ENCODE assay signal across 16 cellular contexts in the genomic region with DNA sequence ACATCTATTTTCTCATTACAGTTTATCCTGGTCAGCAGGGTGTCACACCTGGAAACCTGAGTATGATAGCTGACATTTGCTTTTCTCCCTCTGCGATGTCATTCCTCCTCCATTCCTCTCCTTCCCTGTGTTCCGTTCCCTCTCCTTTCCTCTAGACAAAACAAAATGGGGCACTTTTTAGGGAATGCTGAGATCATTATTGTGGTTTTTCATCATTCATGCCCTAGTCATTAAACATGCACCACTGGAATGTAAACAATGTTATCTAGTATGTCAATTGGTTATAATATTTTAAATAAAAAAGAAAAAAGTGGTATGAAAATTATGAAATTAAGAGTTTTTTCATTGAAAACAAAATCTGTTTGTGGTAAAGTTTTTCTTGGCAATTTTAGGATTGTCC.
DNase-seq lines count a peak whose midpoint lies in the region; ATAC-seq and TF ChIP-seq lines count a peak whose summit lies in the region.
"Had no signal": no experiment of that assay in that cellular context is flagged by ENCODE, and none has a peak within 500 bp of the region (broad histone marks: within the 10 kb centered on the region; RNA-seq: fewer than 3 reads in every experiment).

No MANE protein-coding gene starts in this region.

- peaks cover 3% of the 10 kb centered on the region for H3K36me3 ChIP-seq in IMR-90 (ENCODE audit: control insufficient read depth, insufficient read depth, low read length)
- H3K36me3 ChIP-seq in mesenchymal stem cell (ENCODE audit: control insufficient read depth in 1 of 2, insufficient read depth in 2 of 2, low read depth in 1 of 2, low read length in 2 of 2) = peaks cover 4 to 41% of the 10 kb centered on the region in 2 experiments
- H3K36me3 ChIP-seq in HAP-1 (replicated peaks) = no peaks in the 10 kb centered on the region
- peaks cover 0 to 36% (median 0%) of the 10 kb centered on the region in 3 donors for H3K36me3 ChIP-seq in tibial nerve

- peak overlapping the region; percentile 80; the same call in 1 of the 2 replicates for H3K18ac ChIP-seq in IMR-90 (ENCODE audit: low read depth, low read length)
- no peak overlapping the region for H3K18ac ChIP-seq in mesenchymal stem cell (ENCODE audit: low read depth in 1 of 2, low read length in 2 of 2)

- TF ChIP-seq EP300 in tibial nerve (IDR thresholded peaks at IDR 0.05) = no peak

- in situ Hi-C loops in IMR-90 (cut with MboI; ENCODE audit: low sequenced_read_pairs) = no loop called here
- in situ Hi-C loops in HAP-1 (cut with MboI; ENCODE audit: low sequenced_read_pairs) = no loop called here

- H2BK12ac ChIP-seq in mesenchymal stem cell (ENCODE audit: low read length in 2 of 2) = no peak overlapping the region

- dilution Hi-C loops in IMR-90 (cut with HindIII; ENCODE audit: low sequenced_read_pairs, unreplicated experiment) = no loop called here

- H2AK9ac ChIP-seq in IMR-90 (replicated peaks; ENCODE audit: low read depth, low read length, poor library complexity) = no peak overlapping the region

- CTCF ChIA-PET in IMR-90 (lab: Yijun Ruan, JAX) = no interaction called here

- H3K9me3 ChIP-seq in IMR-90 (ENCODE audit: control insufficient read depth, insufficient read depth, low read length) = no peaks in the 10 kb centered on the region
- H3K9me3 ChIP-seq in mesenchymal stem cell (ENCODE audit: control insufficient read depth, low read length) = no peaks in the 10 kb centered on the region
- no peaks in the 10 kb centered on the region for H3K9me3 ChIP-seq in HAP-1
- no peaks in the 10 kb centered on the region for H3K9me3 ChIP-seq in tibial nerve
- H3K9me3 ChIP-seq: spleen had no signal

- DNase-seq in AG08396 (ENCODE audit: low spot score) = peak; percentile 67
- peak; percentile 81 for DNase-seq in IMR-90
- peak; percentile 55 to 69 for DNase-seq in cardiac fibroblast (ENCODE audit: low read depth in 2 of 2)
- DNase-seq in mesenchymal stem cell = peak; percentile 37
- DNase-seq in HAP-1 (ENCODE audit: low spot score in 2 of 2) = no peak
- DNase-seq in HPDE6-E6E7 (ENCODE audit: extremely low spot score) = no peak
- no peak for DNase-seq in tibial nerve (ENCODE audit: low spot score in 2 of 2)
- DNase-seq: activated naive CD4-positive, alpha-beta T cell treated with anti-CD3 and anti-CD28 coated beads, Interleukin-2, amount 10 ng/mL, durations not matched to agents 7 days and 5 days; AML-193; DMS79; NCI-H1092 treated with DMSO at 0.1 percent for 48 hours; NCI-H2227 treated with DMSO at 0.1 percent for 48 hours had no signal

- TF ChIP-seq CTCF in IMR-90 (conservative IDR thresholded peaks at IDR 0.05; ENCODE audit: low read depth, low read length) = no peak
- no peak for TF ChIP-seq CTCF in cardiac fibroblast (IDR thresholded peaks at IDR 0.05; ENCODE audit: low read depth, low read length)
- TF ChIP-seq CTCF in tibial nerve (IDR thresholded peaks at IDR 0.05) = no peak

- H3K56ac ChIP-seq in IMR-90 (ENCODE audit: extremely low read depth, insufficient read depth, low read length) = no peak overlapping the region

- peak overlapping the region in 1 of 2 experiments; percentile 77; a peak in 1 of 4 replicates for H4K8ac ChIP-seq in IMR-90 (ENCODE audit: low read depth in 2 of 2, low read length in 2 of 2)
- no peak overlapping the region for H4K8ac ChIP-seq in mesenchymal stem cell (ENCODE audit: low read length)

- H3K9ac ChIP-seq in IMR-90 (ENCODE audit: low read depth, low read length) (no peak overlapping the region), mesenchymal stem cell (ENCODE audit: low read length) (no peak overlapping the region)

- no peak overlapping the region for H4K91ac ChIP-seq in IMR-90 (ENCODE audit: insufficient read depth, low read depth, low read length)
- no peak overlapping the region for H4K91ac ChIP-seq in mesenchymal stem cell (ENCODE audit: low read length)

- no peak overlapping the region for H4K5ac ChIP-seq in IMR-90 (ENCODE audit: low read depth, low read length)

- TF ChIP-seq RAD21 in IMR-90 (IDR thresholded peaks at IDR 0.05; ENCODE audit: low read length) = no peak

- TF ChIP-seq POLR2A in IMR-90 (IDR thresholded peaks at IDR 0.05; ENCODE audit: low read depth, low read length) (no peak), tibial nerve (IDR thresholded peaks at IDR 0.05) (no peak)

- POLR2A ChIA-PET in IMR-90 (lab: Charles Lee; ENCODE audit: unreplicated experiment) = no interaction called here

- H2BK120ac ChIP-seq in IMR-90 (ENCODE audit: low read depth, low read length) = peak overlapping the region; percentile 75; the same call in 1 of the 2 replicates
- H2BK120ac ChIP-seq in mesenchymal stem cell (ENCODE audit: low read depth, low read length) = no peak overlapping the region

- H3K4ac ChIP-seq in IMR-90 (ENCODE audit: low read depth, low read length) (peak overlapping the region; percentile 69), mesenchymal stem cell (ENCODE audit: low read depth in 1 of 2, low read length in 2 of 2) (no peak overlapping the region)

- H3K27me3 ChIP-seq in IMR-90 (ENCODE audit: control insufficient read depth, insufficient read depth, low read length) (no peaks in the 10 kb centered on the region), mesenchymal stem cell (ENCODE audit: control insufficient read depth in 1 of 2, insufficient read depth in 1 of 2, low read length in 2 of 2) (no peaks in the 10 kb centered on the region), HAP-1 (ENCODE audit: low read depth) (no peaks in the 10 kb centered on the region), tibial nerve (no peaks in the 10 kb centered on the region)
- H3K27me3 ChIP-seq: spleen had no signal

- H3K79me1 ChIP-seq in IMR-90 (ENCODE audit: low read depth in 1 of 2, low read length in 2 of 2) = peaks cover 0 to 16% of the 10 kb centered on the region in 2 experiments; a peak in 1 of 4 replicates
- H3K79me1 ChIP-seq in mesenchymal stem cell (replicated peaks; ENCODE audit: low read length, poor library complexity, severe bottlenecking) = no peaks in the 10 kb centered on the region

- H3K27ac ChIP-seq in IMR-90 (ENCODE audit: insufficient read depth, low read length) (no peak overlapping the region), mesenchymal stem cell (ENCODE audit: low read length, poor library complexity, severe bottlenecking) (peak overlapping the region; percentile 89), tibial nerve (no peak overlapping the region)
- H3K27ac ChIP-seq: epithelial cell of prostate, SK-N-MC, spleen had no signal

- H2BK5ac ChIP-seq in IMR-90 (ENCODE audit: low read depth, low read length, poor library complexity, severe bottlenecking) (peak overlapping the region; percentile 75), mesenchymal stem cell (ENCODE audit: low read depth, low read length, poor library complexity, severe bottlenecking) (no peak overlapping the region)

- peak overlapping the region; percentile 92 for H3K23ac ChIP-seq in IMR-90 (ENCODE audit: low read depth, low read length)
- H3K23ac ChIP-seq in mesenchymal stem cell (ENCODE audit: low read length in 2 of 2) = no peak overlapping the region

- WGBS in IMR-90 (ENCODE audit: extremely low coverage in 2 of 2, insufficient read length in 1 of 2), 2 experiments = no CpG with 5 or more reads among the region's 2 CpGs
- WGBS in mesenchymal stem cell = 36% methylated on average over 2 of the region's 2 CpGs
- WGBS in tibial nerve, 2 donors = 69 to 79% methylated on average over 2 of the region's 2 CpGs

- H3K4me3 ChIP-seq in IMR-90 (ENCODE audit: insufficient read depth, low read depth, low read length) (no peak overlapping the region), cardiac fibroblast (replicated peaks in 1 of 2; ENCODE audit: low read depth in 2 of 2, low read length in 2 of 2) (no peak overlapping the region), mesenchymal stem cell (ENCODE audit: insufficient read depth in 1 of 2, low read depth in 1 of 2, low read length in 2 of 2) (no peak overlapping the region), HAP-1 (no peak overlapping the region), tibial nerve (no peak overlapping the region)
- H3K4me3 ChIP-seq: SK-N-MC, spleen had no signal

- H3K4me2 ChIP-seq in IMR-90 (ENCODE audit: low read depth, low read length) (peak overlapping the region; percentile 11; the same call in 1 of the 2 replicates), mesenchymal stem cell (ENCODE audit: low read length, poor library complexity, severe bottlenecking) (no peak overlapping the region)

- H2BK15ac ChIP-seq in IMR-90 (ENCODE audit: low read depth, low read length) = peak overlapping the region; percentile 4; the same call in 1 of the 3 replicates
- no peak overlapping the region for H2BK15ac ChIP-seq in mesenchymal stem cell (ENCODE audit: low read depth, poor library complexity, severe bottlenecking)

- peaks cover 21% of the 10 kb centered on the region for H3K9me1 ChIP-seq in IMR-90 (ENCODE audit: insufficient read depth, low read length)

- H2AK5ac ChIP-seq in IMR-90 (ENCODE audit: low read depth, low read length) (0 out of 2 replicates have a peak overlapping the region, but pooled peaks have one; percentile 6), mesenchymal stem cell (ENCODE audit: low read length, severe bottlenecking) (no peak overlapping the region)

- H3K4me1 ChIP-seq in IMR-90 (ENCODE audit: control insufficient read depth, insufficient read depth, low read length) (peaks cover 8% of the 10 kb centered on the region), mesenchymal stem cell (ENCODE audit: control insufficient read depth, insufficient read depth, low read depth, low read length) (peaks cover 5% of the 10 kb centered on the region), HAP-1 (no peaks in the 10 kb centered on the region), tibial nerve (no peaks in the 10 kb centered on the region)
- H3K4me1 ChIP-seq: spleen had no signal

- BruUV-seq in IMR-90 (replicated peaks; lab: Mats Ljungman, UMichigan) = no TSS peak

- peak overlapping the region; percentile 79; the same call in 1 of the 2 replicates for H2BK20ac ChIP-seq in IMR-90 (ENCODE audit: low read depth, low read length)

- H3K14ac ChIP-seq in IMR-90 (replicated peaks; ENCODE audit: low read depth, low read length) (0 out of 2 replicates have a peak overlapping the region, but pooled peaks have one; percentile 33), mesenchymal stem cell (ENCODE audit: low read length in 2 of 2) (no peak overlapping the region)

- no peak overlapping the region for H2AFZ ChIP-seq in IMR-90 (replicated peaks; ENCODE audit: low read length, poor library complexity)
- H2AFZ ChIP-seq in mesenchymal stem cell (ENCODE audit: low read depth, low read length) = no peak overlapping the region

- peak; percentile 74 for ATAC-seq in IMR-90 (ENCODE audit: low read depth)
- ATAC-seq in HG02571 (IDR thresholded peaks at IDR 0.05; ENCODE audit: unreplicated experiment) = no peak

- H4K20me1 ChIP-seq in IMR-90 (ENCODE audit: insufficient read depth, low read length) = peaks cover 4% of the 10 kb centered on the region; the same call in 1 of the 2 replicates

- intact Hi-C loops in IMR-90 (cut with micrococcal nuclease) = loop anchor here (5.0 kb wide), 1 partner anchor 127 kb away; no protein-coding TSS in a partner anchor

Comparison
In these comparisons a context has a peak if more than half of its experiments do, and no peak if none do; other contexts are left out.
1. DNase-seq: peak in AG08396 (single experiment), IMR-90 (single experiment), cardiac fibroblast (2 of 2) and mesenchymal stem cell (single experiment); none in HAP-1 (0 of 2), HPDE6-E6E7 (single experiment) and tibial nerve (0 of 2).